In genomic region chr5:150640311-150641005, GRCh38 we compare ENCODE assay signal across 8 cellular contexts. TPM values are rescaled to one million over a fixed set of nuclear protein-coding genes. Genes with fewer than 3 reads are reported as not detected.
DNase-seq lines count a peak whose midpoint lies in the region; ATAC-seq and TF ChIP-seq lines count a peak whose summit lies in the region.

Gene SYNPO (plus strand): TSS chr5:150640660. CDS start chr5:150648276, 7,616 bp downstream.

- H3K9me3 Mint-ChIP-seq in endodermal cell = no peaks in the 10 kb centered on the region
- no peaks in the 10 kb centered on the region for H3K9me3 Mint-ChIP-seq in natural killer cell treated with Interleukin-12 subunit alpha and Interleukin-12 subunit beta and Interleukin-15 and Interleukin-18, amount 100 ng/mL, for 72 hours
- H3K9me3 Mint-ChIP-seq in naive thymus-derived CD8-positive, alpha-beta T cell = no peaks in the 10 kb centered on the region

- peaks cover 75% of the 10 kb centered on the region for H3K4me1 Mint-ChIP-seq in endodermal cell
- no peaks in the 10 kb centered on the region for H3K4me1 Mint-ChIP-seq in natural killer cell treated with Interleukin-12 subunit alpha and Interleukin-12 subunit beta and Interleukin-15 and Interleukin-18, amount 100 ng/mL, for 72 hours (ENCODE audit: low read depth in 2 of 2)
- H3K4me1 Mint-ChIP-seq in naive thymus-derived CD8-positive, alpha-beta T cell = no peaks in the 10 kb centered on the region

- CTCF ChIA-PET in GM10248 (lab: Yijun Ruan, JAX) = interaction anchor here (3.9 kb wide), 1 partner anchor 12 kb away, joined by 12 read pairs; no protein-coding TSS in a partner anchor

- H3K27ac ChIP-seq in endodermal cell (ENCODE audit: low read depth, low read length) (no peak within 1 kb of the TSS), mucosa of rectum (ENCODE audit: low read depth in 2 of 2, low read length in 2 of 2) (peak within 1 kb of the TSS; percentile 49 to 58)

- H3K4me3 ChIP-seq in AG09309 (ENCODE audit: control insufficient read depth, low read depth, low read length) = peak within 1 kb of the TSS; percentile 54
- no peak within 1 kb of the TSS for H3K4me3 ChIP-seq in endodermal cell (ENCODE audit: low read length)
- no peak within 1 kb of the TSS for H3K4me3 ChIP-seq in mucosa of rectum (ENCODE audit: low read length in 2 of 2)

- TF ChIP-seq CTCF in AG09309 (IDR thresholded peaks at IDR 0.05; ENCODE audit: control insufficient read depth, insufficient read depth, low read depth, low read length, missing control alignments) (peak; percentile 5), endodermal cell (conservative IDR thresholded peaks at IDR 0.05) (no peak), GM10248 (IDR thresholded peaks at IDR 0.05; ENCODE audit: control extremely low read depth, extremely low read depth, low read depth, missing control alignments) (no peak)

- DNase-seq in AG09309 (ENCODE audit: low read depth) (peak; percentile 94), NCI-H460 (ENCODE audit: extremely low read depth, low read depth) (peak; percentile 64), endodermal cell (no peak), GM10248 (ENCODE audit: extremely low spot score) (no peak)
- DNase-seq in natural killer cell treated with Interleukin-12 subunit alpha and Interleukin-12 subunit beta and Interleukin-15 and Interleukin-18, amount 100 ng/mL, for 72 hours (ENCODE audit: low spot score) = no peak
- no peak for DNase-seq in naive thymus-derived CD8-positive, alpha-beta T cell

- peak within 1 kb of the TSS; percentile 17 for H3K4me3 Mint-ChIP-seq in endodermal cell
- H3K4me3 Mint-ChIP-seq in natural killer cell treated with Interleukin-12 subunit alpha and Interleukin-12 subunit beta and Interleukin-15 and Interleukin-18, amount 100 ng/mL, for 72 hours = no peak within 1 kb of the TSS
- no peak within 1 kb of the TSS for H3K4me3 Mint-ChIP-seq in naive thymus-derived CD8-positive, alpha-beta T cell

- no peaks in the 10 kb centered on the region for H3K36me3 ChIP-seq in endodermal cell (ENCODE audit: control insufficient read depth, insufficient read depth, low read length)
- no peaks in the 10 kb centered on the region for H3K36me3 ChIP-seq in mucosa of rectum (ENCODE audit: control insufficient read depth in 2 of 2, insufficient read depth in 2 of 2, low read length in 2 of 2)

- H3K9me3 ChIP-seq in endodermal cell (ENCODE audit: control insufficient read depth, low read length) (no peaks in the 10 kb centered on the region), mucosa of rectum (ENCODE audit: control insufficient read depth in 2 of 2, low read length in 2 of 2) (no peaks in the 10 kb centered on the region)

- ATAC-seq in HG02798 (IDR thresholded peaks at IDR 0.05; ENCODE audit: poor library complexity, unreplicated experiment) = no peak
- ATAC-seq in natural killer cell treated with Interleukin-12 subunit alpha and Interleukin-12 subunit beta and Interleukin-15 and Interleukin-18, amount 100 ng/mL, for 72 hours = no peak
- no peak for ATAC-seq in naive thymus-derived CD8-positive, alpha-beta T cell

- H3K27ac Mint-ChIP-seq in endodermal cell = peak within 1 kb of the TSS; percentile 88
- no peak within 1 kb of the TSS for H3K27ac Mint-ChIP-seq in natural killer cell treated with Interleukin-12 subunit alpha and Interleukin-12 subunit beta and Interleukin-15 and Interleukin-18, amount 100 ng/mL, for 72 hours
- H3K27ac Mint-ChIP-seq in naive thymus-derived CD8-positive, alpha-beta T cell = no peak within 1 kb of the TSS

- POLR2A ChIA-PET in GM10248 (lab: Yijun Ruan, JAX) = no interaction called here
- POLR2A ChIA-PET in naive thymus-derived CD8-positive, alpha-beta T cell (lab: Charles Lee) = no interaction called here

- no peak within 1 kb of the TSS for H3K9ac ChIP-seq in endodermal cell (ENCODE audit: extremely low read depth, low read length, poor library complexity, severe bottlenecking)
- H3K9ac ChIP-seq in mucosa of rectum (ENCODE audit: low read depth in 1 of 2, low read length in 2 of 2) = no peak within 1 kb of the TSS

- no peaks in the 10 kb centered on the region for H3K27me3 Mint-ChIP-seq in endodermal cell (ENCODE audit: insufficient read depth)
- H3K27me3 Mint-ChIP-seq in natural killer cell treated with Interleukin-12 subunit alpha and Interleukin-12 subunit beta and Interleukin-15 and Interleukin-18, amount 100 ng/mL, for 72 hours = peaks cover 11 to 19% of the 10 kb centered on the region in 2 donors
- H3K27me3 Mint-ChIP-seq in naive thymus-derived CD8-positive, alpha-beta T cell = peaks cover 4 to 30% (median 15%) of the 10 kb centered on the region in 5 donors

- H3K36me3 Mint-ChIP-seq in endodermal cell (ENCODE audit: low read depth) = no peaks in the 10 kb centered on the region
- no peaks in the 10 kb centered on the region for H3K36me3 Mint-ChIP-seq in natural killer cell treated with Interleukin-12 subunit alpha and Interleukin-12 subunit beta and Interleukin-15 and Interleukin-18, amount 100 ng/mL, for 72 hours
- H3K36me3 Mint-ChIP-seq in naive thymus-derived CD8-positive, alpha-beta T cell = no peaks in the 10 kb centered on the region

- H3K4me1 ChIP-seq in endodermal cell (ENCODE audit: control insufficient read depth, insufficient read depth, low read length) (peaks cover 45% of the 10 kb centered on the region), mucosa of rectum (ENCODE audit: control insufficient read depth in 2 of 2, insufficient read depth in 2 of 2, low read length in 2 of 2) (peaks cover 17 to 29% of the 10 kb centered on the region in 2 donors)

- 58 to 73% methylated on average over 12 to 14 of the region's 14 CpGs for WGBS in endodermal cell (ENCODE audit: insufficient coverage in 1 of 2, insufficient read length in 1 of 2), 2 experiments

- H3K27me3 ChIP-seq in endodermal cell (ENCODE audit: control insufficient read depth, insufficient read depth, low read length, poor library complexity, severe bottlenecking) = no peaks in the 10 kb centered on the region
- no peaks in the 10 kb centered on the region for H3K27me3 ChIP-seq in mucosa of rectum (ENCODE audit: control insufficient read depth in 2 of 2, insufficient read depth in 2 of 2, low read length in 2 of 2)

RNA-seq across cellular contexts. Expression of gene SYNPO, which starts in this region (rescaled TPM):
- total RNA-seq in NCI-H460 (2014; rRNA removed; shearing (Covaris generic)) = 11.0 and 11.3 TPM in 2 replicates
- 7.7 and 8.8 TPM in 2 replicates for polyA plus RNA-seq in NCI-H460 (2014; cell fraction: nucleus; rRNA removed)
- total RNA-seq in endodermal cell = 1 to 10 TPM; 4.2 to 4.5 TPM
- 3.8 TPM for polyA plus RNA-seq in endodermal cell (2013, experiment 1 of 2)
- polyA plus RNA-seq in endodermal cell (2013, experiment 2 of 2) = 4.6 TPM
- 1 to 10 TPM; 1.0 to 9.3 TPM for total RNA-seq in natural killer cell treated with Interleukin-12 subunit alpha and Interleukin-12 subunit beta and Interleukin-15 and Interleukin-18, amount 100 ng/mL, for 72 hours
- total RNA-seq in naive thymus-derived CD8-positive, alpha-beta T cell = under 1 TPM; 0.71 to 0.83 TPM
- polyA plus RNA-seq in naive thymus-derived CD8-positive, alpha-beta T cell = not detected

Comparison
In these comparisons a context has a peak if more than half of its experiments do, and no peak if none do; other contexts are left out.
1. DNase-seq: peak in AG09309 (single experiment) and NCI-H460 (single experiment); none in endodermal cell (single experiment), natural killer cell treated with Interleukin-12 subunit alpha and Interleukin-12 subunit beta and Interleukin-15 and Interleukin-18, amount 100 ng/mL, for 72 hours (single experiment), GM10248 (single experiment) and naive thymus-derived CD8-positive, alpha-beta T cell (0 of 10).